1 cellular context compared by ENCODE assay signal in the genomic region with DNA sequence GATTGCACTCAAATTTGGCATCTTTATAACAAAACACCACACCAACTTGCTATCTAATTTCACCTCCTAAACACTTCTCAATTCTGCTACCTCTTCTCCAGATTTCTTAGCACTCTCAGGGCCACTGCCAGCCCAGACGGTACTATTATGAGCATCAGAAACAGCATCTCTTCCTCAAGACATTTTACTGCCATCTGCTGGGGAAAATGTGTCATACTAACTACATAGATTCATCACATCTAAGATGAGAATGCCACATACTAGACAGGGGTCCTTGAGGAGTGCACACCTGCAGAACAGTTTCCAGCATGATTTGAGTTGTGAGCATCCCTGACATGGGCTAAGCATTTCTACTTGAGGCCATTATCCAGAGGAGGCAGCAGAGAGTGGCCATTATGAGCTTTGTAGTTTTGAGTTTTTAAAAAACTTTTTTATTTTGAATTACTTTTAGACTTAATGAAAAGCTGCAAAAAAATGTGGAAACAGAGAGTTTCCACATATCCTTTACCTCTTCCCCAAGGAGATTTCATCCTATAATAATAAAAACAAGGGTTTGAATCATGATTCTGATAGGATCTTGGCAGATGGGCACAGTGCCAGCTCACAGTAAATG.
A peak's percentile ranks its signal among the peaks of the same experiment; 100 is the strongest.
TF ChIP-seq lines count a peak whose summit lies in the region.

No MANE protein-coding gene starts in this region.

TF ChIP-seq in GM12878, 131 proteins besides CTCF, POLR2A, EP300 and RAD21 (continued from another document):
- TF ChIP-seq POLR2AphosphoS2 (IDR thresholded peaks at IDR 0.05; ENCODE audit: low read depth, low read length) (no peak), IKZF2 (IDR thresholded peaks at IDR 0.05) (no peak), KAT2A (conservative IDR thresholded peaks at IDR 0.05; ENCODE audit: control insufficient read depth, low read depth, low read length) (no peak), SMC3 (IDR thresholded peaks at IDR 0.05; ENCODE audit: borderline replicate concordance, low read length) (peak; percentile 70; the same call in 1 of the 2 replicates), SMAD5 (IDR thresholded peaks at IDR 0.05; ENCODE audit: low read depth) (no peak), CBX5 (IDR thresholded peaks at IDR 0.05; ENCODE audit: low read depth) (0 out of 2 replicates have a peak, but pooled peaks have one; percentile 51), FOXK2 (IDR thresholded peaks at IDR 0.05) (no peak), JUND (IDR thresholded peaks at IDR 0.05; ENCODE audit: low read depth, low read length) (no peak), TBL1XR1 (IDR thresholded peaks at IDR 0.05; ENCODE audit: low read depth, low read length) (no peak), MEF2B (IDR thresholded peaks at IDR 0.05; ENCODE audit: partially characterized antibody, poor library complexity, severe bottlenecking) (no peak), ZNF207 (IDR thresholded peaks at IDR 0.05; ENCODE audit: borderline replicate concordance) (no peak)
- TF ChIP-seq, protein P1, sequence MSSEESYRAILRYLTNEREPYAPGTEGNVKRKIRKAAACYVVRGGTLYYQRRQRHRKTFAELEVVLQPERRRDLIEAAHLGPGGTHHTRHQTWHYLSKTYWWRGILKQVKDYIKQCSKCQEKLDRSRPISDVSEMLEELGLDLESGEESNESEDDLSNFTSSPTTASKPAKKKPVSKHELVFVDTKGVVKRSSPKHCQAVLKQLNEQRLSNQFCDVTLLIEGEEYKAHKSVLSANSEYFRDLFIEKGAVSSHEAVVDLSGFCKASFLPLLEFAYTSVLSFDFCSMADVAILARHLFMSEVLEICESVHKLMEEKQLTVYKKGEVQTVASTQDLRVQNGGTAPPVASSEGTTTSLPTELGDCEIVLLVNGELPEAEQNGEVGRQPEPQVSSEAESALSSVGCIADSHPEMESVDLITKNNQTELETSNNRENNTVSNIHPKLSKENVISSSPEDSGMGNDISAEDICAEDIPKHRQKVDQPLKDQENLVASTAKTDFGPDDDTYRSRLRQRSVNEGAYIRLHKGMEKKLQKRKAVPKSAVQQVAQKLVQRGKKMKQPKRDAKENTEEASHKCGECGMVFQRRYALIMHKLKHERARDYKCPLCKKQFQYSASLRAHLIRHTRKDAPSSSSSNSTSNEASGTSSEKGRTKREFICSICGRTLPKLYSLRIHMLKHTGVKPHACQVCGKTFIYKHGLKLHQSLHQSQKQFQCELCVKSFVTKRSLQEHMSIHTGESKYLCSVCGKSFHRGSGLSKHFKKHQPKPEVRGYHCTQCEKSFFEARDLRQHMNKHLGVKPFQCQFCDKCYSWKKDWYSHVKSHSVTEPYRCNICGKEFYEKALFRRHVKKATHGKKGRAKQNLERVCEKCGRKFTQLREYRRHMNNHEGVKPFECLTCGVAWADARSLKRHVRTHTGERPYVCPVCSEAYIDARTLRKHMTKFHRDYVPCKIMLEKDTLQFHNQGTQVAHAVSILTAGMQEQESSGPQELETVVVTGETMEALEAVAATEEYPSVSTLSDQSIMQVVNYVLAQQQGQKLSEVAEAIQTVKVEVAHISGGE (CRISPR knock-in tag; IDR thresholded peaks at IDR 0.05): no peak
